22 cellular contexts compared by ENCODE assay signal in genomic region chr6:157552956-157553485, GRCh38.
"Had no signal": no experiment of that assay in that cellular context is flagged by ENCODE, and none has a peak within 500 bp of the region (broad histone marks: within the 10 kb centered on the region; RNA-seq: fewer than 3 reads in every experiment).

No MANE protein-coding gene starts in this region.

- H3K27me3 ChIP-seq: breast epithelium, thyroid gland, upper lobe of right lung had no signal

- H3K9me3 ChIP-seq: breast epithelium, lower lobe of right lung, thyroid gland, upper lobe of right lung had no signal

- H3K9me3 Mint-ChIP-seq: activated CD4-positive, alpha-beta memory T cell treated with anti-CD3 and anti-CD28 coated beads for 36 hours; activated naive CD4-positive, alpha-beta T cell treated with anti-CD3 and anti-CD28 coated beads for 36 hours; neural crest cell had no signal

- H3K27ac Mint-ChIP-seq: activated CD4-positive, alpha-beta memory T cell treated with anti-CD3 and anti-CD28 coated beads for 36 hours; activated naive CD4-positive, alpha-beta T cell treated with anti-CD3 and anti-CD28 coated beads for 36 hours; activated naive CD8-positive, alpha-beta T cell treated with anti-CD3 and anti-CD28 coated beads, Interleukin-2, amount 10 ng/mL, durations not matched to agents 7 days and 5 days; activated T-cell treated with anti-CD3 and anti-CD28 coated beads, Interleukin-2, amount 50 U/mL, for 72 hours; naive thymus-derived CD4-positive, alpha-beta T cell; progenitor cell of endocrine pancreas; T-helper 17 cell had no signal

- DNase-seq: activated CD4-positive, alpha-beta memory T cell treated with anti-CD3 and anti-CD28 coated beads for 36 hours; activated CD4-positive, alpha-beta T cell treated with anti-CD3 and anti-CD28 coated beads for 4 hours; activated CD4-positive, CD25-positive, alpha-beta regulatory T cell; activated effector memory CD4-positive, alpha-beta T cell treated with Interleukin-2 at 50 U/mL for 16 hours; activated naive CD4-positive, alpha-beta T cell treated with anti-CD3 and anti-CD28 coated beads for 36 hours; activated naive CD8-positive, alpha-beta T cell treated with anti-CD3 and anti-CD28 coated beads, Interleukin-2, amount 10 ng/mL, durations not matched to agents 7 days and 5 days; activated T-cell treated with anti-CD3 and anti-CD28 coated beads, Interleukin-2, amount 50 U/mL, for 72 hours; amniotic stem cell; kidney; lower lobe of right lung; naive thymus-derived CD4-positive, alpha-beta T cell; stimulated activated CD4-positive, alpha-beta T cell treated with anti-CD3 and anti-CD28 coated beads, Interleukin-2, amount 100 ng/mL, for 48 hours; stimulated activated naive CD8-positive, alpha-beta T cell treated with anti-CD3 and anti-CD28 coated beads, Interleukin-15, Interleukin-2, amounts not matched to agents 100 U/mL and 50 U/mL, for 24 hours; SW 1271; T-helper 17 cell; thyroid gland; upper lobe of right lung had no signal

- H3K27ac ChIP-seq: breast epithelium, coronary artery, lower lobe of right lung, thyroid gland, upper lobe of right lung had no signal

- H3K4me3 ChIP-seq: breast epithelium, coronary artery, lower lobe of right lung, thyroid gland, upper lobe of right lung had no signal

- H3K4me1 ChIP-seq: breast epithelium, thyroid gland had no signal

- ATAC-seq: activated T-cell treated with anti-CD3 and anti-CD28 coated beads, Interleukin-2, amount 50 U/mL, for 72 hours; lower lobe of right lung; naive thymus-derived CD4-positive, alpha-beta T cell; stimulated activated naive CD8-positive, alpha-beta T cell treated with anti-CD3 and anti-CD28 coated beads, Interleukin-15, Interleukin-2, amounts not matched to agents 100 U/mL and 50 U/mL, for 24 hours; T-helper 17 cell; upper lobe of right lung had no signal

- H3K4me3 Mint-ChIP-seq: activated CD4-positive, alpha-beta memory T cell treated with anti-CD3 and anti-CD28 coated beads for 36 hours; activated naive CD4-positive, alpha-beta T cell treated with anti-CD3 and anti-CD28 coated beads for 36 hours; activated naive CD8-positive, alpha-beta T cell treated with anti-CD3 and anti-CD28 coated beads, Interleukin-2, amount 10 ng/mL, durations not matched to agents 7 days and 5 days; activated T-cell treated with anti-CD3 and anti-CD28 coated beads, Interleukin-2, amount 50 U/mL, for 72 hours; central memory CD8-positive, alpha-beta T cell; naive thymus-derived CD4-positive, alpha-beta T cell; neural crest cell; T-helper 17 cell had no signal

- H3K27me3 Mint-ChIP-seq: central memory CD8-positive, alpha-beta T cell had no signal

- H3K36me3 ChIP-seq: breast epithelium, lower lobe of right lung, thyroid gland, upper lobe of right lung had no signal
